ENCODE assay signal across 8 cellular contexts in genomic region chr11:130001491-130002351, GRCh38. TPM values are rescaled to one million over a fixed set of nuclear protein-coding genes. Genes with fewer than 3 reads are reported as not detected.
DNase-seq lines count a peak whose midpoint lies in the region; ATAC-seq, FAIRE-seq and TF ChIP-seq lines count a peak whose summit lies in the region.

No MANE protein-coding gene starts in this region.

- intact Hi-C loops in CD4-positive, alpha-beta T cell (cut with DNase I, micrococcal nuclease): loop anchor here (5.0 to 10.0 kb wide), 6 partner anchors 187 to 1697 kb away; partner anchors contain the start of genes ZBTB44 (in 2 of the 2) and TMEM45B (in 1 of the 2)
- intact Hi-C loops in K562 (cut with micrococcal nuclease): loop anchor here (1.0 to 2.0 kb wide), 3 partner anchors 51 to 79 kb away; partner anchors contain the start of gene APLP2

- 2% methylated on average over 39 of the region's 90 CpGs for WGBS in K562 (ENCODE audit: insufficient coverage, low coverage, missing lambda C conversion rate)

- peak overlapping the region; percentile 100 for H3K27ac Mint-ChIP-seq in CD4-positive, alpha-beta T cell

- H3K4me2 ChIP-seq in K562 (ENCODE audit: insufficient read depth, low read length): peak overlapping the region; percentile 98

- CTCF ChIA-PET in CD4-positive, alpha-beta T cell (lab: Charles Lee): interaction anchor here (0.8 to 2.2 kb wide), 3 partner anchors 10 to 131 kb away, joined by 3 to 10 read pairs (median 6); no protein-coding TSS in a partner anchor
- CTCF ChIA-PET in K562 (lab: Yijun Ruan, JAX; ENCODE audit: low intra/inter-chr PET ratio): interaction anchor here (1.2 kb wide), 1 partner anchor 9 kb away, joined by 3 read pairs; no protein-coding TSS in a partner anchor

- POLR2A ChIA-PET in CD4-positive, alpha-beta T cell (lab: Charles Lee): interaction anchor here (0.9 to 4.9 kb wide), 16 partner anchors 8 to 224 kb away, joined by 3 to 83 read pairs (median 6); partner anchors contain the start of genes APLP2 and NFRKB
- POLR2A ChIA-PET in K562 (lab: Yijun Ruan, JAX): interaction anchor here (0.6 to 4.2 kb wide), 11 partner anchors 10 to 108 kb away, joined by 3 to 35 read pairs (median 3); partner anchors contain the start of gene APLP2

- in situ Hi-C loops in K562 (cut with MboI): no loop called here

- peaks cover 50% of the 10 kb centered on the region for H3K79me2 ChIP-seq in K562 (ENCODE audit: control insufficient read depth, insufficient read depth, low read length)

- no peak for TF ChIP-seq CTCF in CD4-positive, alpha-beta T cell (IDR thresholded peaks at IDR 0.05)
- no peak for TF ChIP-seq CTCF in K562 (IDR thresholded peaks at IDR 0.05 in 2 of 3, conservative IDR thresholded peaks at IDR 0.05 in 1 of 3; ENCODE audit: insufficient read depth in 2 of 3, low read depth in 1 of 3, low read length in 3 of 3)

- H2AFZ ChIP-seq in K562 (ENCODE audit: low read depth, low read length): peak overlapping the region; percentile 100

- H3K36me3 Mint-ChIP-seq in CD4-positive, alpha-beta T cell (ENCODE audit: low read depth): peaks cover 12% of the 10 kb centered on the region

- H4K20me1 ChIP-seq in K562 (replicated peaks; ENCODE audit: control insufficient read depth, insufficient read depth, low read length): no peaks in the 10 kb centered on the region

- H3K27ac ChIP-seq in CD4-positive, alpha-beta T cell (ENCODE audit: low read depth, low read length): peak overlapping the region; percentile 98
- H3K27ac ChIP-seq in SJCRH30: peak overlapping the region; percentile 100
- peak overlapping the region; percentile 100 for H3K27ac ChIP-seq in K562 (ENCODE audit: extremely low read depth, low read depth, low read length)

- BruUV-seq in K562 (replicated peaks; lab: Mats Ljungman, UMichigan): no TSS peak

- ATAC-seq in CD4-positive, alpha-beta T cell (ENCODE audit: poor library complexity): peak; percentile 13
- peak; percentile 26 for ATAC-seq in GM19324 (IDR thresholded peaks at IDR 0.05; ENCODE audit: low FRiP score, unreplicated experiment)
- peak; percentile 1 for ATAC-seq in HG03378 (IDR thresholded peaks at IDR 0.05; ENCODE audit: unreplicated experiment)
- ATAC-seq in K562: peak; percentile 45

- H3K36me3 ChIP-seq in SJCRH30: no peaks in the 10 kb centered on the region
- H3K36me3 ChIP-seq in K562 (ENCODE audit: control insufficient read depth, insufficient read depth, low read length): no peaks in the 10 kb centered on the region

- 0 out of 2 replicates have a peak, but pooled peaks have one; percentile 23 for TF ChIP-seq POLR2A in K562 (conservative IDR thresholded peaks at IDR 0.05)

- TF ChIP-seq EP300 in K562 (IDR thresholded peaks at IDR 0.05; ENCODE audit: low read length): 0 out of 2 replicates have a peak, but pooled peaks have one; percentile 2

- no peaks in the 10 kb centered on the region for H3K9me3 ChIP-seq in CD4-positive, alpha-beta T cell (ENCODE audit: control insufficient read depth, low read length)
- no peaks in the 10 kb centered on the region for H3K9me3 ChIP-seq in SJCRH30 (replicated peaks)
- no peaks in the 10 kb centered on the region for H3K9me3 ChIP-seq in K562 (replicated peaks; ENCODE audit: control insufficient read depth, insufficient read depth, low read depth, low read length)

- peaks cover 55% of the 10 kb centered on the region for H3K4me1 Mint-ChIP-seq in CD4-positive, alpha-beta T cell (ENCODE audit: low read depth)

- no peaks in the 10 kb centered on the region for H3K27me3 Mint-ChIP-seq in CD4-positive, alpha-beta T cell

- DNase-seq in CD4-positive, alpha-beta T cell: peak; percentile 11 to 42 (median 26)
- DNase-seq in SJCRH30 (peak; percentile 13 to 43), K562 (ENCODE audit: extremely low read depth in 1 of 4, low spot score in 3 of 4) (peak in 2 of 4 experiments; percentile 44 to 51), skeletal muscle cell (ENCODE audit: low read depth) (no peak), cortex of kidney (lab: John Stamatoyannopoulos, UW) (no peak)

- H3K27me3 ChIP-seq in CD4-positive, alpha-beta T cell (ENCODE audit: control insufficient read depth, insufficient read depth, low read length): no peaks in the 10 kb centered on the region
- no peaks in the 10 kb centered on the region for H3K27me3 ChIP-seq in SJCRH30
- H3K27me3 ChIP-seq in K562 (ENCODE audit: control insufficient read depth in 2 of 2, insufficient read depth in 2 of 2, low read length in 2 of 2): no peaks in the 10 kb centered on the region

- no peak for FAIRE-seq in K562 (lab: Jason Lieb, UNC)

- peak overlapping the region; percentile 98 to 99 for H3K9ac ChIP-seq in K562 (ENCODE audit: insufficient read depth in 1 of 2, low read depth in 2 of 2, low read length in 2 of 2)

- H3K9me3 Mint-ChIP-seq in CD4-positive, alpha-beta T cell: no peaks in the 10 kb centered on the region

- H3K4me3 Mint-ChIP-seq in CD4-positive, alpha-beta T cell: peak overlapping the region; percentile 99

- H3K4me3 ChIP-seq in SJCRH30 (peak overlapping the region; percentile 77), K562 (peak overlapping the region; percentile 75), iPS-11a (ENCODE audit: low read depth, low read length) (peak overlapping the region; percentile 77), skeletal muscle cell (ENCODE audit: low read depth, low read length) (peak overlapping the region; percentile 67)

- H3K4me1 ChIP-seq in SJCRH30 (no peaks in the 10 kb centered on the region), K562 (replicated peaks in 1 of 2; ENCODE audit: control insufficient read depth in 2 of 2, insufficient read depth in 2 of 2, low read length in 2 of 2) (peaks cover 23 to 26% of the 10 kb centered on the region in 2 experiments)

- TF ChIP-seq RAD21 in K562 (CRISPR knock-in tag; conservative IDR thresholded peaks at IDR 0.05 in 1 of 2, IDR thresholded peaks at IDR 0.05 in 1 of 2): no peak

- H3K9me1 ChIP-seq in K562 (ENCODE audit: control insufficient read depth, insufficient read depth, low read length): no peaks in the 10 kb centered on the region

TF ChIP-seq in K562, 482 proteins besides CTCF, POLR2A, EP300 and RAD21 (continues in another document):
- no peak for TF ChIP-seq GABPB1 (CRISPR knock-in tag; IDR thresholded peaks at IDR 0.05)
- no peak for TF ChIP-seq SIRT6 (IDR thresholded peaks at IDR 0.05; ENCODE audit: low read depth, low read length)
- no peak for TF ChIP-seq ZNF589 (CRISPR knock-in tag; IDR thresholded peaks at IDR 0.05; ENCODE audit: low read depth)
- TF ChIP-seq JUND (IDR thresholded peaks at IDR 0.05; ENCODE audit: borderline replicate concordance, low read depth, low read length): no peak
- no peak for TF ChIP-seq JUND (tag; IDR thresholded peaks at IDR 0.05; ENCODE audit: borderline replicate concordance, low read depth, low read length)
- no peak for TF ChIP-seq MCM5 (IDR thresholded peaks at IDR 0.05; ENCODE audit: low read depth)
- no peak for TF ChIP-seq ZNF23 (CRISPR knock-in tag; IDR thresholded peaks at IDR 0.05)
- TF ChIP-seq KLF13 (tag; IDR thresholded peaks at IDR 0.05; ENCODE audit: borderline replicate concordance, low read depth): no peak
- TF ChIP-seq XRCC4 (IDR thresholded peaks at IDR 0.05; ENCODE audit: extremely low read depth, insufficient read depth, insufficient read length): no peak
- TF ChIP-seq ESRRA (IDR thresholded peaks at IDR 0.05; ENCODE audit: borderline replicate concordance, low read depth): no peak
- no peak for TF ChIP-seq BHLHE40 (IDR thresholded peaks at IDR 0.05; ENCODE audit: low read length)
- no peak for TF ChIP-seq CBX2 (IDR thresholded peaks at IDR 0.05; ENCODE audit: insufficient read depth, low read length, poor library complexity, severe bottlenecking)
- TF ChIP-seq RAD51 (IDR thresholded peaks at IDR 0.05; ENCODE audit: borderline replicate concordance, low read depth): no peak
- no peak for TF ChIP-seq U2AF1 (optimal IDR thresholded peaks at IDR 0.05; ENCODE audit: low read depth, low read length)
- no peak for TF ChIP-seq EP400 (IDR thresholded peaks at IDR 0.05)
- 0 out of 2 replicates have a peak, but pooled peaks have one; percentile 37 for TF ChIP-seq L3MBTL2 (IDR thresholded peaks at IDR 0.05)
- TF ChIP-seq PHB (CRISPR knock-in tag; IDR thresholded peaks at IDR 0.05): no peak
- no peak for TF ChIP-seq ZSCAN32 (CRISPR knock-in tag; IDR thresholded peaks at IDR 0.05)
- TF ChIP-seq LARP7 (IDR thresholded peaks at IDR 0.05): no peak
- no peak for TF ChIP-seq BRCA1 (IDR thresholded peaks at IDR 0.05)
- no peak for TF ChIP-seq BRCA1 (CRISPR knock-in tag; IDR thresholded peaks at IDR 0.05)
- no peak for TF ChIP-seq FOXK1 (CRISPR knock-in tag; IDR thresholded peaks at IDR 0.05; ENCODE audit: borderline replicate concordance)
- TF ChIP-seq IRF2 (CRISPR knock-in tag; IDR thresholded peaks at IDR 0.05): no peak
- TF ChIP-seq RBFOX2 (IDR thresholded peaks at IDR 0.05; ENCODE audit: low read depth, low read length): peak; percentile 81
- no peak for TF ChIP-seq TAF7 (tag; IDR thresholded peaks at IDR 0.05)
- TF ChIP-seq MAX (CRISPR knock-in tag; IDR thresholded peaks at IDR 0.05): no peak

RNA-seq across cellular contexts. Expression of gene PRDM10, which starts 0.9 kb away (rescaled TPM):
- total RNA-seq in CD4-positive, alpha-beta T cell: 1 to 10 TPM; 8.2 to 9.6 TPM
- total RNA-seq in SJCRH30 (2014; rRNA removed; shearing (Covaris generic)): 6.2 and 6.7 TPM in 2 replicates
- total RNA-seq in K562 (2011; cell fraction: chromatin; rRNA removed; ENCODE audit: low replicate concordance): 43.6 and 51.3 TPM in 2 replicates
- 17.5 and 22.8 TPM in 2 replicates for total RNA-seq in K562 (2011; cell fraction: nucleolus; rRNA removed)
- total RNA-seq in K562 (2011; cell fraction: nucleoplasm; rRNA removed): 9.8 and 24.3 TPM in 2 replicates
- total RNA-seq in K562 (2014; rRNA removed): 4.7 and 5.1 TPM in 2 replicates
- total RNA-seq in K562 (2014; rRNA removed; fragmentation: Illumina TruSeq; extraction: Trizol): 4.3 and 4.4 TPM in 2 replicates
- 4.9 TPM in 2 replicates for total RNA-seq in K562 (2015; rRNA removed; fragmentation: Illumina TruSeq; extraction: Trizol)
- 8.9 and 9.3 TPM in 2 replicates for total RNA-seq in K562 (2021)
- 4.5 and 7.0 TPM in 2 replicates for polyA plus RNA-seq in K562 (2011; rRNA removed)
- 10.6 and 14.2 TPM in 2 replicates for polyA plus RNA-seq in K562 (2011; cell fraction: cytosol; rRNA removed)
- polyA plus RNA-seq in K562 (2011; cell fraction: nucleus; rRNA removed): 10.6 and 27.2 TPM in 2 replicates
- polyA plus RNA-seq in K562 (2012): 2.6 and 3.4 TPM in 2 replicates
- 4.9 and 6.7 TPM in 2 replicates for polyA plus RNA-seq in K562 (2014; fragmentation: Illumina TruSeq; extraction: Trizol)
- under 1 TPM; 0.89 to 0.94 TPM for polyA plus RNA-seq in K562 (2014; fragmentation: Nextera tagmentation; extraction: Ambion mirVana)
- 3.1 and 4.2 TPM in 2 replicates for polyA plus RNA-seq in K562 (2014; rRNA removed)
- polyA minus RNA-seq in K562 (2011; rRNA and poly(A)+ RNA removed): 14.6 and 17.6 TPM in 2 replicates
- polyA minus RNA-seq in K562 (2011; cell fraction: cytosol; rRNA and poly(A)+ RNA removed): 10.1 and 14.1 TPM in 2 replicates
- 8.3 and 11.3 TPM in 2 replicates for polyA minus RNA-seq in K562 (2011; cell fraction: nucleus; rRNA and poly(A)+ RNA removed)

Comparison
In these comparisons a context has a peak if more than half of its experiments do, and no peak if none do; other contexts are left out.
1. DNase-seq: peak in CD4-positive, alpha-beta T cell (10 of 10) and SJCRH30 (2 of 2); none in skeletal muscle cell (single experiment) and cortex of kidney (single experiment).
2. Peak in every context shown above with its lines, with median percentiles within 50 percentile points of each other: ATAC-seq, H3K27ac ChIP-seq and H3K4me3 ChIP-seq.